13 cellular contexts compared by ENCODE assay signal in genomic region chr15:59244337-59244736, GRCh38. TPM values are rescaled to one million over a fixed set of nuclear protein-coding genes. Genes with fewer than 3 reads are reported as not detected.
A peak's percentile ranks its signal among the peaks of the same experiment; 100 is the strongest.
DNase-seq lines count a peak whose midpoint lies in the region; ATAC-seq and TF ChIP-seq lines count a peak whose summit lies in the region.
"Had no signal": no experiment of that assay in that cellular context is flagged by ENCODE, and none has a peak within 500 bp of the region (broad histone marks: within the 10 kb centered on the region; RNA-seq: fewer than 3 reads in every experiment).

No MANE protein-coding gene starts in this region.

- no peak for TF ChIP-seq CTCF in gastrocnemius medialis (IDR thresholded peaks at IDR 0.05 in 4 of 5, conservative IDR thresholded peaks at IDR 0.05 in 1 of 5)
- no peak for TF ChIP-seq CTCF in foreskin fibroblast (IDR thresholded peaks at IDR 0.05; ENCODE audit: low read depth, low read length)

- H3K9me3 ChIP-seq in gastrocnemius medialis: no peaks in the 10 kb centered on the region
- H3K9me3 ChIP-seq: neutrophil had no signal

- intact Hi-C loops in gastrocnemius medialis (cut with DNase I; ENCODE audit: low total_unique reads): no loop called here

- H3K27me3 ChIP-seq in gastrocnemius medialis: no peaks in the 10 kb centered on the region
- H3K27me3 ChIP-seq: neutrophil had no signal

- in situ Hi-C loops in gastrocnemius medialis (cut with MboI; ENCODE audit: low sequenced_read_pairs in 4 of 4): loop anchor here in 1 of 4 donors (10.0 kb wide), 1 partner anchor 250 kb away; no protein-coding TSS in a partner anchor

- no peak for TF ChIP-seq POLR2A in gastrocnemius medialis (IDR thresholded peaks at IDR 0.05)

- peak; percentile 89 for ATAC-seq in GM18520 (IDR thresholded peaks at IDR 0.05; ENCODE audit: unreplicated experiment)
- ATAC-seq in GM21515 (IDR thresholded peaks at IDR 0.05; ENCODE audit: unreplicated experiment): peak; percentile 74
- ATAC-seq in HG03139 (IDR thresholded peaks at IDR 0.05; ENCODE audit: unreplicated experiment): peak; percentile 83
- no peak for ATAC-seq in gastrocnemius medialis
- ATAC-seq: T-cell had no signal

- H3K36me3 ChIP-seq in gastrocnemius medialis: no peaks in the 10 kb centered on the region
- H3K36me3 ChIP-seq: neutrophil had no signal

- H3K27ac ChIP-seq in gastrocnemius medialis: no peak overlapping the region
- H3K27ac ChIP-seq: neutrophil had no signal

- no peak overlapping the region for H3K4me3 ChIP-seq in gastrocnemius medialis
- no peak overlapping the region for H3K4me3 ChIP-seq in foreskin fibroblast (ENCODE audit: low read depth in 1 of 2, low read length in 2 of 2)

- DNase-seq in left kidney (ENCODE audit: low read depth, low spot score): peak; percentile 44
- DNase-seq in gastrocnemius medialis: no peak
- DNase-seq in OCI-M2 (lab: John Stamatoyannopoulos, UW; ENCODE audit: unreplicated experiment): no peak
- no peak for DNase-seq in cortex of kidney (lab: John Stamatoyannopoulos, UW)
- DNase-seq in foreskin fibroblast: no peak
- DNase-seq: activated gamma-delta T cell treated with Interleukin-2 at 50 U/mL for 16 hours, T-cell had no signal

- H3K4me1 ChIP-seq in gastrocnemius medialis: no peaks in the 10 kb centered on the region

RNA-seq across cellular contexts. Expression of gene LDHAL6B, which starts 37.7 kb away (rescaled TPM):
- total RNA-seq in gastrocnemius medialis: not detected
- total RNA-seq: dermis microvascular lymphatic vessel endothelial cell, T-cell, ureter had no signal

Comparison
In these comparisons a context has a peak if more than half of its experiments do, and no peak if none do; other contexts are left out.
1. ATAC-seq: peak in GM18520 (single experiment), GM21515 (single experiment) and HG03139 (single experiment); none in gastrocnemius medialis (0 of 2).